In the genomic region with DNA sequence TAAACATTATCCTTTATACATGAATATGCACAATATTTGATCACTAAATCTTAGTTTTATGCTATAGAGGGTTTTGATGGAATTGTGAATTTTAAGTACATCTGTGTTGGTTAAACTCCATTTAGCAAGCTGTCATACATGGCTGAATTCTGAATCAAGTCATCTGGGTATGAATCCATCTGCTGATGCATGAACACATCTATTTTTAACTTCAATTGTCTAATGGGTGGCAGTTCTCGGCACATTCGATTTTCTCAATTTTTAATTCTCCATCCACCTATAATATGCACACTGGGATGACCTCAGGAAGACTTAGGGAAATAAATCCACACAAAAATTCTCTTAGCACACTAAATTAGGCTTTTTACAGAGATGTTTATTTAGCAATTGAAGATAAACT, we compare ENCODE assay signal across 10 cellular contexts.
"Had no signal": no experiment of that assay in that cellular context is flagged by ENCODE, and none has a peak within 500 bp of the region (broad histone marks: within the 10 kb centered on the region; RNA-seq: fewer than 3 reads in every experiment).

No MANE protein-coding gene starts in this region.

- H3K27ac Mint-ChIP-seq: T-cell had no signal

- H3K27me3 ChIP-seq: hepatocyte, sigmoid colon, thyroid gland had no signal

- H3K4me1 ChIP-seq: sigmoid colon, thyroid gland had no signal

- DNase-seq: activated naive CD4-positive, alpha-beta T cell treated with Interleukin-2 at 50 U/mL for 16 hours; anterior cingulate cortex; erythroblast; sigmoid colon; stimulated activated CD4-positive, alpha-beta T cell treated with anti-CD3 and anti-CD28 coated beads, Interleukin-2, amount 100 ng/mL, for 24 hours; T-cell; T-helper 9 cell; thyroid gland had no signal

- H3K27ac ChIP-seq: hepatocyte, sigmoid colon, thyroid gland had no signal

- H3K79me2 ChIP-seq: hepatocyte had no signal

- H3K4me1 Mint-ChIP-seq: T-cell had no signal

- H2AFZ ChIP-seq: hepatocyte had no signal

- H3K4me2 ChIP-seq: hepatocyte had no signal

- H3K9me3 Mint-ChIP-seq: neural crest cell, T-cell had no signal

- H3K9me3 ChIP-seq: sigmoid colon, thyroid gland had no signal

- H3K4me3 ChIP-seq: hepatocyte, sigmoid colon, thyroid gland had no signal

- H3K27me3 Mint-ChIP-seq: T-cell had no signal

- H3K4me3 Mint-ChIP-seq: neural crest cell, T-cell had no signal
